ENCODE assay signal across 24 cellular contexts in the genomic region with DNA sequence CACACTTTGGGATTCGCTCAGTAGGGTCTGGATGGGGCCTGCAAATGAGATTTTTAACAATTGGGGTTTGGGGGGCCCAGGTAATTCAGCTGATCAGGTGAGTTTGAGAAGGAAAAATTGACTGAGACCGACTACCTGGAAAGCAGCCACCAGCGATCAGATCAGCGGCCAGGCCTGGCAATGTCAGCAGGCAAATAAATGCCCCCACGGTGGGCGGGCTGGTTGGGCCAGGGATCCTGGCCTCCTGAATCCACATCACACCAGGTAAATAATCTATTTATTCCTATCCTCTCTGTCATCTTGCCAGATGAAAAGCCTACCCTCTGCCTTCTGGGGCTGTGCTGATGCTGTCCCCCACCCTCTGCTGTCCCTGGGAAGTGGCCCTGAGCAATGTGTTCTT. TPM values are rescaled to one million over a fixed set of nuclear protein-coding genes. Genes with fewer than 3 reads are reported as not detected.
"Had no signal": no experiment of that assay in that cellular context is flagged by ENCODE, and none has a peak within 500 bp of the region (broad histone marks: within the 10 kb centered on the region; RNA-seq: fewer than 3 reads in every experiment).

No MANE protein-coding gene starts in this region.

- H3K4me3 ChIP-seq: esophagus squamous epithelium, left lung, upper lobe of left lung, vagina had no signal

- H3K27ac ChIP-seq: epithelial cell of prostate, esophagus squamous epithelium, left lung, upper lobe of left lung, vagina had no signal

- H3K27ac Mint-ChIP-seq: activated CD4-positive, alpha-beta memory T cell treated with anti-CD3 and anti-CD28 coated beads for 36 hours; activated CD4-positive, alpha-beta T cell treated with anti-CD3 and anti-CD28 coated beads, Interleukin-2, amount 10 ng/mL, durations not matched to agents 24 days and 14 days; dendritic cell treated with granulocyte-macrophage colony-stimulating factor and Interleukin-4, amounts not matched to agents 40 ng/mL and 50 ng/mL, for 4 days had no signal

- H3K9me3 ChIP-seq: esophagus squamous epithelium, left lung, upper lobe of left lung, vagina had no signal

- ATAC-seq: activated T-cell treated with anti-CD3 and anti-CD28 coated beads, Interleukin-2, amount 50 U/mL, for 4 hours; left lung; naive thymus-derived CD8-positive, alpha-beta T cell; sciatic nerve; stimulated activated effector memory CD8-positive, alpha-beta T cell treated with anti-CD3 and anti-CD28 coated beads, Interleukin-12 subunit alpha, Interleukin-12 subunit beta, amount 100 ng/mL, for 72 hours; stimulated activated naive CD8-positive, alpha-beta T cell treated with anti-CD3 and anti-CD28 coated beads, Interleukin-15, amount 100 ng/mL, for 72 hours had no signal

- H3K4me1 Mint-ChIP-seq: neural crest cell had no signal

- H3K27me3 ChIP-seq: esophagus squamous epithelium, left lung, upper lobe of left lung, vagina had no signal

- DNase-seq: activated CD4-positive, alpha-beta memory T cell treated with anti-CD3 and anti-CD28 coated beads for 36 hours; activated CD4-positive, alpha-beta T cell treated with anti-CD3 and anti-CD28 coated beads, Interleukin-2, amount 10 ng/mL, durations not matched to agents 24 days and 14 days; activated CD4-positive, CD25-positive, alpha-beta regulatory T cell treated with anti-CD3 and anti-CD28 coated beads, Interleukin-2, amount 50 U/mL, for 72 hours; activated naive CD4-positive, alpha-beta T cell treated with Interleukin-2 at 50 U/mL for 16 hours; activated T-cell treated with anti-CD3 and anti-CD28 coated beads, Interleukin-2, amount 50 U/mL, for 4 hours; amniotic stem cell; esophagus squamous epithelium; foreskin melanocyte; naive thymus-derived CD8-positive, alpha-beta T cell; occipital lobe; small intestine; stimulated activated CD4-positive, alpha-beta T cell treated with anti-CD3 and anti-CD28 coated beads, Interleukin-4, amount 100 ng/mL, for 24 hours; stimulated activated naive CD8-positive, alpha-beta T cell treated with anti-CD3 and anti-CD28 coated beads, Interleukin-15, amount 100 ng/mL, for 72 hours; upper lobe of left lung had no signal

- H3K27me3 Mint-ChIP-seq: activated CD4-positive, alpha-beta memory T cell treated with anti-CD3 and anti-CD28 coated beads for 36 hours; activated CD4-positive, alpha-beta T cell treated with anti-CD3 and anti-CD28 coated beads, Interleukin-2, amount 10 ng/mL, durations not matched to agents 24 days and 14 days; central memory CD8-positive, alpha-beta T cell; dendritic cell treated with granulocyte-macrophage colony-stimulating factor and Interleukin-4, amounts not matched to agents 40 ng/mL and 50 ng/mL, for 4 days; naive thymus-derived CD8-positive, alpha-beta T cell; stimulated activated naive CD8-positive, alpha-beta T cell treated with anti-CD3 and anti-CD28 coated beads, Interleukin-15, amount 100 ng/mL, for 72 hours had no signal

- H3K9me3 Mint-ChIP-seq: activated CD4-positive, alpha-beta memory T cell treated with anti-CD3 and anti-CD28 coated beads for 36 hours; activated CD4-positive, alpha-beta T cell treated with anti-CD3 and anti-CD28 coated beads, Interleukin-2, amount 10 ng/mL, durations not matched to agents 24 days and 14 days; activated T-cell treated with anti-CD3 and anti-CD28 coated beads, Interleukin-2, amount 50 U/mL, for 4 hours; central memory CD8-positive, alpha-beta T cell; dendritic cell treated with granulocyte-macrophage colony-stimulating factor and Interleukin-4, amounts not matched to agents 40 ng/mL and 50 ng/mL, for 4 days; naive thymus-derived CD8-positive, alpha-beta T cell; neural crest cell; stimulated activated effector memory CD8-positive, alpha-beta T cell treated with anti-CD3 and anti-CD28 coated beads, Interleukin-12 subunit alpha, Interleukin-12 subunit beta, amount 100 ng/mL, for 72 hours; stimulated activated naive CD8-positive, alpha-beta T cell treated with anti-CD3 and anti-CD28 coated beads, Interleukin-15, amount 100 ng/mL, for 72 hours had no signal

- H3K4me3 Mint-ChIP-seq: activated CD4-positive, alpha-beta memory T cell treated with anti-CD3 and anti-CD28 coated beads for 36 hours; activated CD4-positive, alpha-beta T cell treated with anti-CD3 and anti-CD28 coated beads, Interleukin-2, amount 10 ng/mL, durations not matched to agents 24 days and 14 days; activated T-cell treated with anti-CD3 and anti-CD28 coated beads, Interleukin-2, amount 50 U/mL, for 4 hours; central memory CD8-positive, alpha-beta T cell; dendritic cell treated with granulocyte-macrophage colony-stimulating factor and Interleukin-4, amounts not matched to agents 40 ng/mL and 50 ng/mL, for 4 days; naive thymus-derived CD8-positive, alpha-beta T cell; neural crest cell; stimulated activated effector memory CD8-positive, alpha-beta T cell treated with anti-CD3 and anti-CD28 coated beads, Interleukin-12 subunit alpha, Interleukin-12 subunit beta, amount 100 ng/mL, for 72 hours; stimulated activated naive CD8-positive, alpha-beta T cell treated with anti-CD3 and anti-CD28 coated beads, Interleukin-15, amount 100 ng/mL, for 72 hours had no signal

RNA-seq across cellular contexts. Expression of a gene that starts 33.8 kb away (rescaled TPM):
- total RNA-seq: activated CD4-positive, alpha-beta T cell treated with anti-CD3 and anti-CD28 coated beads, Interleukin-2, amount 10 ng/mL, durations not matched to agents 24 days and 14 days; lung microvascular endothelial cell; sciatic nerve; T-helper 1 cell treated with Interleukin-12 subunit alpha and Interleukin-12 subunit beta and Interleukin-4 antibody, amounts not matched to agents 30 ng/mL and 1 ng/mL, for 36 hours had no signal
